14 cellular contexts compared by ENCODE assay signal in genomic region chr1:62725981-62726588, GRCh38. TPM values are rescaled to one million over a fixed set of nuclear protein-coding genes. Genes with fewer than 3 reads are reported as not detected.
DNase-seq lines count a peak whose midpoint lies in the region; ATAC-seq and TF ChIP-seq lines count a peak whose summit lies in the region.
"Had no signal": no experiment of that assay in that cellular context is flagged by ENCODE, and none has a peak within 500 bp of the region (broad histone marks: within the 10 kb centered on the region; RNA-seq: fewer than 3 reads in every experiment).

No MANE protein-coding gene starts in this region.

- H3K4me1 ChIP-seq in SK-N-SH (ENCODE audit: control insufficient read depth in 1 of 2, insufficient read depth in 2 of 2, low read depth in 1 of 2, low read length in 1 of 2) (peaks cover 14 to 27% of the 10 kb centered on the region in 2 experiments; a peak in 3 of 4 replicates), parathyroid adenoma (no peaks in the 10 kb centered on the region)

- H3K27ac ChIP-seq in SK-N-SH (ENCODE audit: low read depth in 2 of 2, low read length in 1 of 2): peak overlapping the region; percentile 65 to 70; a peak in 3 of 4 replicates
- H3K27ac ChIP-seq in parathyroid adenoma: no peak overlapping the region
- H3K27ac ChIP-seq: lower lobe of right lung had no signal

- POLR2A ChIA-PET in SK-N-SH (lab: Yijun Ruan, JAX): interaction anchor here (0.6 kb wide), 1 partner anchor 347 kb away, joined by 3 read pairs; no protein-coding TSS in a partner anchor

- peak overlapping the region; percentile 52; the same call in 1 of the 2 replicates for H3K4me2 ChIP-seq in SK-N-SH
- peak overlapping the region; percentile 5 for H3K4me2 ChIP-seq in parathyroid adenoma (ENCODE audit: low read length)
- H3K4me2 ChIP-seq: smooth muscle cell had no signal

- H3K27me3 ChIP-seq in SK-N-SH (ENCODE audit: insufficient read depth) (no peaks in the 10 kb centered on the region), parathyroid adenoma (ENCODE audit: control insufficient read depth, insufficient read depth, low read length) (no peaks in the 10 kb centered on the region)

- H4K20me1 ChIP-seq in SK-N-SH (ENCODE audit: insufficient read depth): no peaks in the 10 kb centered on the region

- H3K9ac ChIP-seq in SK-N-SH: peak overlapping the region; percentile 15; the same call in 1 of the 2 replicates
- no peak overlapping the region for H3K9ac ChIP-seq in parathyroid adenoma

- peak; percentile 53 for DNase-seq in Ammon's horn (ENCODE audit: low spot score)
- DNase-seq in SK-N-SH: no peak
- peak; percentile 66 for DNase-seq in fibroblast of peridontal ligament (ENCODE audit: extremely low read depth)
- DNase-seq in Kasumi-1 (lab: John Stamatoyannopoulos, UW): no peak
- no peak for DNase-seq in NCI-H446 treated with DMSO at 0.1 percent for 48 hours (lab: John Stamatoyannopoulos, UW)
- DNase-seq in NCI-H526 treated with DMSO at 0.1 percent for 48 hours (lab: John Stamatoyannopoulos, UW): no peak
- DNase-seq: lower lobe of right lung, NCI-H1436 treated with DMSO at 0.1 percent for 48 hours, NCI-H510A treated with DMSO at 0.1 percent for 48 hours, T-cell had no signal

- H3K36me3 ChIP-seq in SK-N-SH (replicated peaks in 1 of 2; ENCODE audit: control insufficient read depth in 1 of 2, insufficient read depth in 2 of 2, low read length in 1 of 2) (no peaks in the 10 kb centered on the region), parathyroid adenoma (ENCODE audit: control insufficient read depth, insufficient read depth, low read length) (no peaks in the 10 kb centered on the region)
- H3K36me3 ChIP-seq: lower lobe of right lung had no signal

- no peak for TF ChIP-seq EP300 in SK-N-SH (IDR thresholded peaks at IDR 0.05; ENCODE audit: borderline replicate concordance in 1 of 2, low read depth in 1 of 2, low read length in 1 of 2)

- TF ChIP-seq RAD21 in SK-N-SH (IDR thresholded peaks at IDR 0.05; ENCODE audit: low read length): no peak

- H3K79me2 ChIP-seq in SK-N-SH (ENCODE audit: insufficient read depth): no peaks in the 10 kb centered on the region
- H3K79me2 ChIP-seq in parathyroid adenoma: no peaks in the 10 kb centered on the region

- peaks cover 24% of the 10 kb centered on the region for H3F3A ChIP-seq in SK-N-SH (replicated peaks; ENCODE audit: insufficient read depth)

- no peaks in the 10 kb centered on the region for H3K9me2 ChIP-seq in SK-N-SH

- ATAC-seq in GM19023 (IDR thresholded peaks at IDR 0.05; ENCODE audit: unreplicated experiment): no peak
- ATAC-seq: activated CD4-positive, CD25-positive, alpha-beta regulatory T cell treated with anti-CD3 and anti-CD28 coated beads, Interleukin-2, amount 50 U/mL, for 24 hours; lower lobe of right lung; T-cell had no signal

- peak overlapping the region; percentile 58 for H2AFZ ChIP-seq in SK-N-SH (ENCODE audit: low read depth)
- H2AFZ ChIP-seq in parathyroid adenoma: no peak overlapping the region

- H3K4me3 ChIP-seq in SK-N-SH (ENCODE audit: low read depth in 2 of 2, low read length in 1 of 2): peak overlapping the region in 1 of 2 experiments; percentile 48; a peak in 1 of 4 replicates
- H3K4me3 ChIP-seq in parathyroid adenoma (ENCODE audit: low read depth, low read length): no peak overlapping the region
- H3K4me3 ChIP-seq: smooth muscle cell had no signal

- TF ChIP-seq CTCF in SK-N-SH (IDR thresholded peaks at IDR 0.05) (no peak), parathyroid adenoma (IDR thresholded peaks at IDR 0.05) (no peak)

- 31% methylated on average over 2 of the region's 2 CpGs for WGBS in SK-N-SH (ENCODE audit: low lambda C conversion rate)

- H3K9me3 ChIP-seq in SK-N-SH: no peaks in the 10 kb centered on the region
- no peaks in the 10 kb centered on the region for H3K9me3 ChIP-seq in parathyroid adenoma (ENCODE audit: control insufficient read depth, low read length)
- H3K9me3 ChIP-seq: lower lobe of right lung had no signal

- CTCF ChIA-PET in SK-N-SH (lab: Yijun Ruan, JAX): interaction anchor here (0.6 to 9.2 kb wide), 4 partner anchors 20 to 595 kb away, joined by 3 to 48 read pairs (median 4); no protein-coding TSS in a partner anchor

TF ChIP-seq in SK-N-SH, 30 proteins besides CTCF, POLR2A, EP300 and RAD21:
- TF ChIP-seq MXI1 (IDR thresholded peaks at IDR 0.05; ENCODE audit: low read depth, low read length) (no peak), RXRA (IDR thresholded peaks at IDR 0.05; ENCODE audit: borderline replicate concordance, low read depth) (peak; percentile 51; the same call in 1 of the 2 replicates), REST (IDR thresholded peaks at IDR 0.05; ENCODE audit: low read depth, low read length) (no peak), YY1 (IDR thresholded peaks at IDR 0.05; ENCODE audit: low read depth) (no peak), IRF3 (IDR thresholded peaks at IDR 0.05; ENCODE audit: low read depth, low read length) (no peak), RCOR1 (IDR thresholded peaks at IDR 0.05; ENCODE audit: low read length) (no peak), MAX (IDR thresholded peaks at IDR 0.05; ENCODE audit: low read depth) (no peak), TCF12 (IDR thresholded peaks at IDR 0.05) (no peak)

RNA-seq across cellular contexts. Expression of gene DOCK7, which starts 37.9 kb away (rescaled TPM):
- polyA plus RNA-seq in SK-N-SH (2012; rRNA removed): 27.6 and 32.0 TPM in 2 replicates
- polyA plus RNA-seq in SK-N-SH (2012; cell fraction: cytosol; rRNA removed): 33.4 and 41.3 TPM in 2 replicates
- polyA plus RNA-seq in SK-N-SH (2012; cell fraction: nucleus; rRNA removed): 24.1 and 52.5 TPM in 2 replicates

RNA-seq across cellular contexts. Expression of gene ATG4C, which starts 57.8 kb away (rescaled TPM):
- polyA plus RNA-seq in SK-N-SH (2012; rRNA removed): 2.8 and 3.0 TPM in 2 replicates
- 4.7 and 5.5 TPM in 2 replicates for polyA plus RNA-seq in SK-N-SH (2012; cell fraction: cytosol; rRNA removed)
- polyA plus RNA-seq in SK-N-SH (2012; cell fraction: nucleus; rRNA removed): 0.66 and 2.4 TPM in 2 replicates

Comparison
In these comparisons a context has a peak if more than half of its experiments do, and no peak if none do; other contexts are left out.
1. DNase-seq: peak in Ammon's horn (single experiment) and fibroblast of peridontal ligament (single experiment); none in SK-N-SH (single experiment), Kasumi-1 (0 of 2), NCI-H446 treated with DMSO at 0.1 percent for 48 hours (single experiment) and NCI-H526 treated with DMSO at 0.1 percent for 48 hours (single experiment).